In genomic region chr20:58296328-58296837, GRCh38 we compare ENCODE assay signal across 32 cellular contexts.
"Had no signal": no experiment of that assay in that cellular context is flagged by ENCODE, and none has a peak within 500 bp of the region (broad histone marks: within the 10 kb centered on the region; RNA-seq: fewer than 3 reads in every experiment).

No MANE protein-coding gene starts in this region.

- H3K27me3 Mint-ChIP-seq: dendritic cell treated with granulocyte-macrophage colony-stimulating factor and Interleukin-4, amounts not matched to agents 40 ng/mL and 50 ng/mL, for 4 days; effector memory CD8-positive, alpha-beta T cell; naive B cell; natural killer cell treated with Interleukin-12 subunit alpha and Interleukin-12 subunit beta and Interleukin-15 and Interleukin-18, amount 100 ng/mL, for 72 hours; progenitor cell of endocrine pancreas; stimulated activated memory B cell treated with anti-CD40 and anti-IgM and Interleukin-4, amounts not matched to agents 10 μg/mL and 1 μg/mL and 100 μg/mL, for 72 hours; type B pancreatic cell had no signal

- H3K27ac ChIP-seq: colonic mucosa, esophagus squamous epithelium, heart right ventricle, left lung, neural progenitor cell, parathyroid adenoma, right atrium auricular region, skin epidermis, spleen, testis, tibial artery, uterus had no signal

- H3K9me3 ChIP-seq: colonic mucosa, esophagus squamous epithelium, heart right ventricle, left lung, mucosa of descending colon, right atrium auricular region, spleen, testis, tibial artery, uterus had no signal

- H3K4me3 Mint-ChIP-seq: dendritic cell treated with granulocyte-macrophage colony-stimulating factor and Interleukin-4, amounts not matched to agents 40 ng/mL and 50 ng/mL, for 4 days; effector memory CD8-positive, alpha-beta T cell; mesothelial cell of epicardium; naive B cell; natural killer cell treated with Interleukin-12 subunit alpha and Interleukin-12 subunit beta and Interleukin-15 and Interleukin-18, amount 100 ng/mL, for 72 hours; neural progenitor cell; stimulated activated memory B cell treated with anti-CD40 and anti-IgM and Interleukin-4, amounts not matched to agents 10 μg/mL and 1 μg/mL and 100 μg/mL, for 72 hours; type B pancreatic cell had no signal

- H3K9me3 Mint-ChIP-seq: dendritic cell treated with granulocyte-macrophage colony-stimulating factor and Interleukin-4, amounts not matched to agents 40 ng/mL and 50 ng/mL, for 4 days; effector memory CD8-positive, alpha-beta T cell; natural killer cell treated with Interleukin-12 subunit alpha and Interleukin-12 subunit beta and Interleukin-15 and Interleukin-18, amount 100 ng/mL, for 72 hours; neural progenitor cell; stimulated activated memory B cell treated with anti-CD40 and anti-IgM and Interleukin-4, amounts not matched to agents 10 μg/mL and 1 μg/mL and 100 μg/mL, for 72 hours had no signal

- H3K27ac Mint-ChIP-seq: dendritic cell treated with granulocyte-macrophage colony-stimulating factor and Interleukin-4, amounts not matched to agents 40 ng/mL and 50 ng/mL, for 4 days; mesothelial cell of epicardium; neural progenitor cell; progenitor cell of endocrine pancreas; stimulated activated memory B cell treated with anti-CD40 and anti-IgM and Interleukin-4, amounts not matched to agents 10 μg/mL and 1 μg/mL and 100 μg/mL, for 72 hours; type B pancreatic cell had no signal

- H3K4me1 ChIP-seq: colonic mucosa, esophagus squamous epithelium, left lung, right atrium auricular region, testis, tibial artery, uterus had no signal

- ATAC-seq: effector memory CD8-positive, alpha-beta T cell; heart right ventricle; left cardiac atrium; left lung; mucosa of descending colon; natural killer cell treated with Interleukin-12 subunit alpha and Interleukin-12 subunit beta and Interleukin-15 and Interleukin-18, amount 100 ng/mL, for 72 hours; stimulated activated memory B cell treated with anti-CD40 and anti-IgM and Interleukin-4, amounts not matched to agents 10 μg/mL and 1 μg/mL and 100 μg/mL, for 72 hours; stimulated activated naive CD8-positive, alpha-beta T cell treated with anti-CD3 and anti-CD28 coated beads, Interleukin-15, Interleukin-2, amounts not matched to agents 100 U/mL and 50 U/mL, for 24 hours had no signal

- DNase-seq: colonic mucosa; effector memory CD8-positive, alpha-beta T cell; erythroblast; esophagus squamous epithelium; foreskin melanocyte; glutamatergic neuron; heart right ventricle; hippocampal formation; left cardiac atrium; left lung; mesenchymal stem cell; mucosa of descending colon; naive B cell; spleen; stimulated activated CD4-positive, alpha-beta T cell treated with anti-CD3 and anti-CD28 coated beads, Interleukin-4, amount 100 ng/mL, for 4 hours; stimulated activated naive CD8-positive, alpha-beta T cell treated with anti-CD3 and anti-CD28 coated beads, Interleukin-15, Interleukin-2, amounts not matched to agents 100 U/mL and 50 U/mL, for 24 hours; substantia nigra; testis; tibial artery; uterus had no signal

- H3K36me3 ChIP-seq: colonic mucosa, esophagus squamous epithelium, left lung, neural progenitor cell, right atrium auricular region, uterus had no signal

- H3K36me3 Mint-ChIP-seq: natural killer cell treated with Interleukin-12 subunit alpha and Interleukin-12 subunit beta and Interleukin-15 and Interleukin-18, amount 100 ng/mL, for 72 hours; neural progenitor cell had no signal

- H3K27me3 ChIP-seq: colonic mucosa, esophagus squamous epithelium, heart right ventricle, left lung, neural progenitor cell, right atrium auricular region, spleen, testis, tibial artery, uterus had no signal

- H3K4me2 ChIP-seq: neural progenitor cell had no signal

- H3K9ac ChIP-seq: neural progenitor cell, parathyroid adenoma had no signal

- H2AFZ ChIP-seq: neural progenitor cell, parathyroid adenoma had no signal

- H3K4me3 ChIP-seq: colonic mucosa, esophagus squamous epithelium, heart right ventricle, left lung, mucosa of descending colon, neural progenitor cell, right atrium auricular region, skin epidermis, spleen, testis, tibial artery, uterus had no signal

- FAIRE-seq: endometrium, islet of Langerhans had no signal
